In the genomic region with DNA sequence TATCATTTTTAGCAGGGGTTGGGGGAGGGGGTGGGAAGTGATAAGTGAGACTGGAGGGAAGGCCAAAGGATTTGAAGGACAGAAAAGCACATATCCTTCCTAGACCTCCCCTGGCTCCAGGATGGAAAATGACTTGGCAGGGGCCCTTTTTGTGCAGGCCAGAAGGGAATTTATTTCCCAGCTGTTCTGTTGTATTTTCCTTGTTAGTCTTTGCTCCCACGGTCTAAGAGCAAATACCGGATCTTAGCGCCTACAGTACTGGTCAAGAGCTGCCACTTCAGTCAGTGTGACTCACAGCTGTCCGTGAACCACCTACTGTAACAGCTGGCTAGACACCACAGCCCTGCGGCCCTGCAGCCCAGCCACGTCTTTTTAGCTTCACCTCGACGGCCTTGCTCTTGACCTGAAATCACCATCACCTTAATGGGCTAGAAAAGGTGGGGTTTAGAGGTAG, we compare ENCODE assay signal across 9 cellular contexts. TPM values are rescaled to one million over a fixed set of nuclear protein-coding genes. Genes with fewer than 3 reads are reported as not detected.
A peak's percentile ranks its signal among the peaks of the same experiment; 100 is the strongest.
DNase-seq lines count a peak whose midpoint lies in the region; ATAC-seq, FAIRE-seq and TF ChIP-seq lines count a peak whose summit lies in the region.
"Had no signal": no experiment of that assay in that cellular context is flagged by ENCODE, and none has a peak within 500 bp of the region (broad histone marks: within the 10 kb centered on the region; RNA-seq: fewer than 3 reads in every experiment).

No MANE protein-coding gene starts in this region.

- no peak overlapping the region for H3K27ac ChIP-seq in HEK293 (ENCODE audit: extremely low read depth, low read depth, low read length)
- peak overlapping the region; percentile 70 for H3K27ac ChIP-seq in left ventricle myocardium inferior (replicated peaks)
- peak overlapping the region in 1 of 2 donors; percentile 11 for H3K27ac ChIP-seq in small intestine (ENCODE audit: low read depth in 1 of 2, low read length in 1 of 2)

- H3K4me1 ChIP-seq in HEK293 (ENCODE audit: control insufficient read depth, insufficient read depth, low read length) = peaks cover 8% of the 10 kb centered on the region
- H3K4me1 ChIP-seq in left ventricle myocardium inferior = peaks cover 29% of the 10 kb centered on the region
- peaks cover 3 to 4% of the 10 kb centered on the region in 2 donors for H3K4me1 ChIP-seq in small intestine (ENCODE audit: control insufficient read depth in 2 of 2, insufficient read depth in 1 of 2, low read depth in 1 of 2, low read length in 1 of 2)

- H3K4me3 ChIP-seq in HEK293 (ENCODE audit: low read depth, low read length) (no peak overlapping the region), left ventricle myocardium inferior (no peak overlapping the region), small intestine (ENCODE audit: low read depth in 1 of 2, low read length in 2 of 2) (no peak overlapping the region)

- no peaks in the 10 kb centered on the region for H3K9me3 Mint-ChIP-seq in stimulated activated naive B cell treated with anti-CD40 and anti-IgM and Interleukin-4, amounts not matched to agents 10 μg/mL and 1 μg/mL and 100 μg/mL, for 72 hours
- H3K9me3 Mint-ChIP-seq: neural crest cell had no signal

- CTCF ChIA-PET in HEK293 (lab: Yijun Ruan, JAX) = no interaction called here

- 38 to 49% (median 48%) methylated on average over 8 of the region's 8 CpGs for WGBS in small intestine, 3 donors

- H3K27ac Mint-ChIP-seq in stimulated activated naive B cell treated with anti-CD40 and anti-IgM and Interleukin-4, amounts not matched to agents 10 μg/mL and 1 μg/mL and 100 μg/mL, for 72 hours = no peak overlapping the region

- no peak for FAIRE-seq in small intestine (lab: Jason Lieb, UNC)

- H3K27me3 Mint-ChIP-seq in stimulated activated naive B cell treated with anti-CD40 and anti-IgM and Interleukin-4, amounts not matched to agents 10 μg/mL and 1 μg/mL and 100 μg/mL, for 72 hours = peaks cover 34 to 48% of the 10 kb centered on the region in 2 donors

- H3K27me3 ChIP-seq in left ventricle myocardium inferior (ENCODE audit: low read depth) (no peaks in the 10 kb centered on the region), small intestine (ENCODE audit: control insufficient read depth in 2 of 2, insufficient read depth in 2 of 2, low read length in 2 of 2) (no peaks in the 10 kb centered on the region)

- H3K4me3 Mint-ChIP-seq in stimulated activated naive B cell treated with anti-CD40 and anti-IgM and Interleukin-4, amounts not matched to agents 10 μg/mL and 1 μg/mL and 100 μg/mL, for 72 hours = no peak overlapping the region
- H3K4me3 Mint-ChIP-seq: neural crest cell had no signal

- no peaks in the 10 kb centered on the region for H3K4me1 Mint-ChIP-seq in stimulated activated naive B cell treated with anti-CD40 and anti-IgM and Interleukin-4, amounts not matched to agents 10 μg/mL and 1 μg/mL and 100 μg/mL, for 72 hours

- TF ChIP-seq CTCF in HEK293 (tag by site-specific recombination; IDR thresholded peaks at IDR 0.05) (no peak), left ventricle myocardium inferior (IDR thresholded peaks at IDR 0.05; ENCODE audit: borderline replicate concordance) (peak; percentile 33)

- no peak for ATAC-seq in stimulated activated naive B cell treated with anti-CD40 and anti-IgM and Interleukin-4, amounts not matched to agents 10 μg/mL and 1 μg/mL and 100 μg/mL, for 72 hours (replicated peaks)

- DNase-seq in SW480 (ENCODE audit: low spot score) = peak; percentile 87
- DNase-seq in left ventricle myocardium inferior = peak; percentile 55
- peak; percentile 75 for DNase-seq in small intestine
- no peak for DNase-seq in putamen (ENCODE audit: low spot score)
- DNase-seq in stimulated activated naive B cell treated with anti-CD40 and anti-IgM and Interleukin-4, amounts not matched to agents 10 μg/mL and 1 μg/mL and 100 μg/mL, for 72 hours = no peak
- no peak for DNase-seq in NCI-H526 (lab: John Stamatoyannopoulos, UW)
- no peak for DNase-seq in NK-92 (lab: John Stamatoyannopoulos, UW; ENCODE audit: unreplicated experiment)

- POLR2A ChIA-PET in HEK293 (lab: Yijun Ruan, JAX) = interaction anchor here (0.6 to 1.2 kb wide), 3 partner anchors 15 to 701 kb away, joined by 3 to 5 read pairs (median 3); no protein-coding TSS in a partner anchor

- intact Hi-C loops in left ventricle myocardium inferior (cut with micrococcal nuclease) = no loop called here

- no peaks in the 10 kb centered on the region for H3K36me3 ChIP-seq in HEK293 (ENCODE audit: control insufficient read depth in 2 of 2, insufficient read depth in 1 of 2, low read length in 2 of 2)
- H3K36me3 ChIP-seq in left ventricle myocardium inferior = no peaks in the 10 kb centered on the region
- H3K36me3 ChIP-seq in small intestine (ENCODE audit: control insufficient read depth in 2 of 2, insufficient read depth in 2 of 2, low read length in 2 of 2) = no peaks in the 10 kb centered on the region

- H3K9me3 ChIP-seq in HEK293 (ENCODE audit: control insufficient read depth, insufficient read depth, low read depth, low read length) (no peaks in the 10 kb centered on the region), left ventricle myocardium inferior (replicated peaks) (no peaks in the 10 kb centered on the region), small intestine (ENCODE audit: control insufficient read depth, low read depth) (no peaks in the 10 kb centered on the region)

- H3K36me3 Mint-ChIP-seq in stimulated activated naive B cell treated with anti-CD40 and anti-IgM and Interleukin-4, amounts not matched to agents 10 μg/mL and 1 μg/mL and 100 μg/mL, for 72 hours = no peaks in the 10 kb centered on the region

TF ChIP-seq in HEK293, 187 proteins besides CTCF, POLR2A, EP300 and RAD21:
- TF ChIP-seq EGR2 (tag by site-specific recombination; IDR thresholded peaks at IDR 0.05; ENCODE audit: low read depth) (peak; percentile 66), WT1 (tag by site-specific recombination; IDR thresholded peaks at IDR 0.05) (no peak), ZFHX2 (tag by site-specific recombination; conservative IDR thresholded peaks at IDR 0.05) (peak; percentile 64), SP3 (tag by site-specific recombination; IDR thresholded peaks at IDR 0.05) (no peak)

RNA-seq across cellular contexts. Expression of a gene that starts 51.0 kb away (rescaled TPM):
- 10.8 TPM for total RNA-seq in left ventricle myocardium inferior
- polyA plus RNA-seq in small intestine = 10 to 100 TPM; 32.5 to 39.1 (median 35.7) TPM

Comparison
In these comparisons a context has a peak if more than half of its experiments do, and no peak if none do; other contexts are left out.
1. DNase-seq: peak in SW480 (single experiment), left ventricle myocardium inferior (single experiment) and small intestine (single experiment); none in putamen (single experiment), stimulated activated naive B cell treated with anti-CD40 and anti-IgM and Interleukin-4, amounts not matched to agents 10 μg/mL and 1 μg/mL and 100 μg/mL, for 72 hours (single experiment), NCI-H526 (0 of 2) and NK-92 (single experiment).